Comparison of ENCODE assay signal across 11 cellular contexts in genomic region chr16:3189869-3190268, GRCh38. TPM values are rescaled to one million over a fixed set of nuclear protein-coding genes. Genes with fewer than 3 reads are reported as not detected.
DNase-seq lines count a peak whose midpoint lies in the region; ATAC-seq and TF ChIP-seq lines count a peak whose summit lies in the region.
"Had no signal": no experiment of that assay in that cellular context is flagged by ENCODE, and none has a peak within 500 bp of the region (broad histone marks: within the 10 kb centered on the region; RNA-seq: fewer than 3 reads in every experiment).

No MANE protein-coding gene starts in this region.

- H3K36me3 Mint-ChIP-seq in CD4-positive, alpha-beta T cell (ENCODE audit: low read depth) = peaks cover 5% of the 10 kb centered on the region
- H3K36me3 Mint-ChIP-seq in mesothelial cell of epicardium = no peaks in the 10 kb centered on the region

- peak overlapping the region; percentile 47 for H3K27ac Mint-ChIP-seq in CD4-positive, alpha-beta T cell
- peak overlapping the region; percentile 43 for H3K27ac Mint-ChIP-seq in mesothelial cell of epicardium

- no peak overlapping the region for H3K56ac ChIP-seq in IMR-90 (ENCODE audit: extremely low read depth, insufficient read depth, low read length)

- in situ Hi-C loops in IMR-90 (cut with MboI; ENCODE audit: low sequenced_read_pairs) (no loop called here), astrocyte of the cerebellum (cut with HindIII; ENCODE audit: low sequenced_read_pairs) (no loop called here)

- no CpG with 5 or more reads among the region's 11 CpGs for WGBS in IMR-90 (ENCODE audit: extremely low coverage in 2 of 2, insufficient read length in 1 of 2), 2 experiments

- no peak overlapping the region for H3K18ac ChIP-seq in IMR-90 (ENCODE audit: low read depth, low read length)

- BruUV-seq in IMR-90 (replicated peaks; lab: Mats Ljungman, UMichigan) = no TSS peak

- H4K91ac ChIP-seq in IMR-90 (ENCODE audit: insufficient read depth, low read depth, low read length) = no peak overlapping the region

- H2BK5ac ChIP-seq in IMR-90 (ENCODE audit: low read depth, low read length, poor library complexity, severe bottlenecking) = no peak overlapping the region

- H4K5ac ChIP-seq in IMR-90 (ENCODE audit: low read depth, low read length) = no peak overlapping the region

- DNase-seq in CD4-positive, alpha-beta T cell = no peak
- DNase-seq in IMR-90 = no peak
- no peak for DNase-seq in astrocyte of the cerebellum (ENCODE audit: low read depth)
- DNase-seq in mesothelial cell of epicardium (ENCODE audit: low spot score in 2 of 2, unreplicated experiment in 2 of 2) = no peak
- DNase-seq in NCI-H1048 (lab: John Stamatoyannopoulos, UW) = no peak
- DNase-seq in NOMO-1 treated with dmso at 0.1 percent for 144 hours (lab: John Stamatoyannopoulos, UW; ENCODE audit: unreplicated experiment) = no peak
- DNase-seq in NCI-H1417 treated with DMSO at 0.1 percent for 48 hours (lab: John Stamatoyannopoulos, UW) = no peak
- DNase-seq in NCI-H1436 treated with DMSO at 0.1 percent for 48 hours (lab: John Stamatoyannopoulos, UW) = no peak
- DNase-seq: pancreas had no signal

- no peak overlapping the region for H2BK120ac ChIP-seq in IMR-90 (ENCODE audit: low read depth, low read length)

- H3K9me3 ChIP-seq in CD4-positive, alpha-beta T cell (ENCODE audit: control insufficient read depth, low read length) = peaks cover 5% of the 10 kb centered on the region
- H3K9me3 ChIP-seq in IMR-90 (ENCODE audit: control insufficient read depth, insufficient read depth, low read length) = no peaks in the 10 kb centered on the region
- H3K9me3 ChIP-seq: ascending aorta, pancreas had no signal

- H3K79me1 ChIP-seq in IMR-90 (ENCODE audit: low read depth in 1 of 2, low read length in 2 of 2) = no peaks in the 10 kb centered on the region

- no peak overlapping the region for H2BK20ac ChIP-seq in IMR-90 (ENCODE audit: low read depth, low read length)

- peaks cover 71% of the 10 kb centered on the region for H3K27me3 ChIP-seq in CD4-positive, alpha-beta T cell (ENCODE audit: control insufficient read depth, insufficient read depth, low read length)
- peaks cover 5% of the 10 kb centered on the region; the same call in 1 of the 2 replicates for H3K27me3 ChIP-seq in IMR-90 (ENCODE audit: control insufficient read depth, insufficient read depth, low read length)

- H3K4ac ChIP-seq in IMR-90 (ENCODE audit: low read depth, low read length) = no peak overlapping the region

- H3K4me3 ChIP-seq in IMR-90 (ENCODE audit: insufficient read depth, low read depth, low read length) (peak overlapping the region; percentile 58; the same call in 1 of the 2 replicates), astrocyte of the cerebellum (ENCODE audit: low read depth, low read length) (peak overlapping the region; percentile 44)

- ATAC-seq in CD4-positive, alpha-beta T cell (ENCODE audit: poor library complexity) = no peak
- no peak for ATAC-seq in IMR-90 (ENCODE audit: low read depth)
- ATAC-seq: gastroesophageal sphincter had no signal

- TF ChIP-seq POLR2A in IMR-90 (IDR thresholded peaks at IDR 0.05; ENCODE audit: low read depth, low read length) = no peak

- H3K14ac ChIP-seq in IMR-90 (replicated peaks; ENCODE audit: low read depth, low read length) = no peak overlapping the region

- dilution Hi-C loops in IMR-90 (cut with HindIII; ENCODE audit: low sequenced_read_pairs, unreplicated experiment) = no loop called here

- no peak for TF ChIP-seq RAD21 in IMR-90 (IDR thresholded peaks at IDR 0.05; ENCODE audit: low read length)

- H3K23ac ChIP-seq in IMR-90 (ENCODE audit: low read depth, low read length) = no peak overlapping the region

- no peak overlapping the region for H2AK5ac ChIP-seq in IMR-90 (ENCODE audit: low read depth, low read length)

- no peak overlapping the region for H3K27ac ChIP-seq in CD4-positive, alpha-beta T cell (ENCODE audit: low read depth, low read length)
- no peak overlapping the region for H3K27ac ChIP-seq in IMR-90 (ENCODE audit: insufficient read depth, low read length)
- H3K27ac ChIP-seq: ascending aorta, gastroesophageal sphincter, pancreas had no signal

- no peaks in the 10 kb centered on the region for H3K9me1 ChIP-seq in IMR-90 (ENCODE audit: insufficient read depth, low read length)

- TF ChIP-seq CTCF in CD4-positive, alpha-beta T cell (IDR thresholded peaks at IDR 0.05) = no peak
- TF ChIP-seq CTCF in IMR-90 (conservative IDR thresholded peaks at IDR 0.05; ENCODE audit: low read depth, low read length) (no peak), astrocyte of the cerebellum (IDR thresholded peaks at IDR 0.05; ENCODE audit: low read depth, low read length, missing control alignments) (no peak), mesothelial cell of epicardium (IDR thresholded peaks at IDR 0.05; ENCODE audit: unreplicated experiment) (no peak)

- no peaks in the 10 kb centered on the region for H3K36me3 ChIP-seq in IMR-90 (ENCODE audit: control insufficient read depth, insufficient read depth, low read length)
- H3K36me3 ChIP-seq: ascending aorta, gastroesophageal sphincter, pancreas had no signal

- CTCF ChIA-PET in CD4-positive, alpha-beta T cell (lab: Charles Lee) = no interaction called here
- CTCF ChIA-PET in IMR-90 (lab: Yijun Ruan, JAX) = no interaction called here

- H2AFZ ChIP-seq in IMR-90 (replicated peaks; ENCODE audit: low read length, poor library complexity) = peak overlapping the region; percentile 18

- peaks cover 2% of the 10 kb centered on the region; the same call in 1 of the 2 replicates for H3K4me1 ChIP-seq in IMR-90 (ENCODE audit: control insufficient read depth, insufficient read depth, low read length)

- POLR2A ChIA-PET in CD4-positive, alpha-beta T cell (lab: Charles Lee) = interaction anchor here (1.4 to 3.1 kb wide), 4 partner anchors 39 to 93 kb away, joined by 7 to 13 read pairs (median 8); partner anchors contain the start of genes ZNF200 and ZNF263
- POLR2A ChIA-PET in IMR-90 (lab: Charles Lee; ENCODE audit: unreplicated experiment) = interaction anchor here (0.6 kb wide), 1 partner anchor 14 kb away, joined by 10 read pairs; no protein-coding TSS in a partner anchor

- H4K8ac ChIP-seq in IMR-90 (ENCODE audit: low read depth in 2 of 2, low read length in 2 of 2) = no peak overlapping the region

- no peak overlapping the region for H3K9ac ChIP-seq in IMR-90 (ENCODE audit: low read depth, low read length)

- intact Hi-C loops in CD4-positive, alpha-beta T cell (cut with DNase I, micrococcal nuclease) = loop anchor here (5.0 to 10.0 kb wide), 4 partner anchors 38 to 75 kb away; no protein-coding TSS in a partner anchor
- intact Hi-C loops in IMR-90 (cut with micrococcal nuclease) = loop anchor here (2.0 to 5.0 kb wide), 2 partner anchors 72 to 311 kb away; partner anchors contain the start of gene CLUAP1

- peaks cover 41% of the 10 kb centered on the region for H3K4me1 Mint-ChIP-seq in CD4-positive, alpha-beta T cell (ENCODE audit: low read depth)
- H3K4me1 Mint-ChIP-seq in mesothelial cell of epicardium = peaks cover 12% of the 10 kb centered on the region

- peaks cover 3% of the 10 kb centered on the region for H3K9me3 Mint-ChIP-seq in CD4-positive, alpha-beta T cell
- H3K9me3 Mint-ChIP-seq in mesothelial cell of epicardium = no peaks in the 10 kb centered on the region

- peaks cover 2% of the 10 kb centered on the region for H4K20me1 ChIP-seq in IMR-90 (ENCODE audit: insufficient read depth, low read length)

- H2AK9ac ChIP-seq in IMR-90 (replicated peaks; ENCODE audit: low read depth, low read length, poor library complexity) = no peak overlapping the region

- peak overlapping the region; percentile 81 for H3K4me2 ChIP-seq in IMR-90 (ENCODE audit: low read depth, low read length)

- peak overlapping the region; percentile 81 for H3K4me3 Mint-ChIP-seq in CD4-positive, alpha-beta T cell
- peak overlapping the region; percentile 80 for H3K4me3 Mint-ChIP-seq in mesothelial cell of epicardium

- H3K27me3 Mint-ChIP-seq in CD4-positive, alpha-beta T cell = peaks cover 90% of the 10 kb centered on the region
- peaks cover 94% of the 10 kb centered on the region for H3K27me3 Mint-ChIP-seq in mesothelial cell of epicardium (ENCODE audit: low read depth)

- H2BK15ac ChIP-seq in IMR-90 (ENCODE audit: low read depth, low read length) = no peak overlapping the region

TF ChIP-seq in IMR-90, 13 proteins besides CTCF, POLR2A, EP300 and RAD21 (continues in another document):
- no peak for TF ChIP-seq RCOR1 (IDR thresholded peaks at IDR 0.05; ENCODE audit: insufficient replicate concordance, low read length)
- TF ChIP-seq MAZ (IDR thresholded peaks at IDR 0.05; ENCODE audit: borderline replicate concordance, low read depth, low read length) = no peak
- TF ChIP-seq SMC3 (IDR thresholded peaks at IDR 0.05; ENCODE audit: low read depth, low read length) = no peak
- no peak for TF ChIP-seq BHLHE40 (IDR thresholded peaks at IDR 0.05; ENCODE audit: low read depth, low read length)
- no peak for TF ChIP-seq CEBPB (IDR thresholded peaks at IDR 0.05; ENCODE audit: low read depth, low read length)
- no peak for TF ChIP-seq CHD1 (IDR thresholded peaks at IDR 0.05; ENCODE audit: low read depth, low read length)
- no peak for TF ChIP-seq FOS (IDR thresholded peaks at IDR 0.05; ENCODE audit: low read depth, low read length)

RNA-seq across cellular contexts. Expression of gene OR1F1, which starts 1.9 kb away (rescaled TPM):
- total RNA-seq in CD4-positive, alpha-beta T cell = not detected
- not detected in 2 replicates for total RNA-seq in IMR-90 (2012; rRNA removed)
- polyA plus RNA-seq in IMR-90 (2012; rRNA removed) = 0.12 and 0.27 TPM in 2 replicates
- polyA plus RNA-seq in IMR-90 (2012; cell fraction: cytosol; rRNA removed) = 0.18 TPM in 1 of 2 replicates, not detected in the other
- 0.29 and 0.42 TPM in 2 replicates for polyA plus RNA-seq in IMR-90 (2012; cell fraction: nucleus; rRNA removed; ENCODE audit: low replicate concordance)
- not detected in 3 replicates for total RNA-seq in mesothelial cell of epicardium
- total RNA-seq: ascending aorta, gastroesophageal sphincter, pancreas had no signal
- polyA plus RNA-seq: pancreas had no signal

RNA-seq across cellular contexts. Expression of gene ZNF200, which starts 45.1 kb away (rescaled TPM):
- 1 to 10 TPM; 7.0 to 7.2 TPM for total RNA-seq in CD4-positive, alpha-beta T cell
- total RNA-seq in IMR-90 (2012; rRNA removed) = 7.5 and 8.3 TPM in 2 replicates
- polyA plus RNA-seq in IMR-90 (2012; rRNA removed) = 2.8 and 3.7 TPM in 2 replicates
- polyA plus RNA-seq in IMR-90 (2012; cell fraction: cytosol; rRNA removed) = 1.3 and 1.5 TPM in 2 replicates
- 3.0 and 5.3 TPM in 2 replicates for polyA plus RNA-seq in IMR-90 (2012; cell fraction: nucleus; rRNA removed; ENCODE audit: low replicate concordance)
- 8.0 to 8.6 TPM (median 8.3 TPM) in 3 replicates for total RNA-seq in mesothelial cell of epicardium

RNA-seq across cellular contexts. Expression of gene ZNF213, which starts 55.0 kb away (rescaled TPM):
- total RNA-seq in CD4-positive, alpha-beta T cell = 1 to 10 TPM; 1.6 to 2.2 TPM
- total RNA-seq in IMR-90 (2012; rRNA removed) (0.56 and 0.72 TPM in 2 replicates), mesothelial cell of epicardium (12.2 to 13.4 TPM (median 12.7 TPM) in 3 replicates)
- 4.0 and 4.1 TPM in 2 replicates for polyA plus RNA-seq in IMR-90 (2012; rRNA removed)
- 2.3 and 4.0 TPM in 2 replicates for polyA plus RNA-seq in IMR-90 (2012; cell fraction: cytosol; rRNA removed)
- polyA plus RNA-seq in IMR-90 (2012; cell fraction: nucleus; rRNA removed; ENCODE audit: low replicate concordance) = 1.7 and 4.7 TPM in 2 replicates
